ENCODE assay signal across 6 cellular contexts in the genomic region with DNA sequence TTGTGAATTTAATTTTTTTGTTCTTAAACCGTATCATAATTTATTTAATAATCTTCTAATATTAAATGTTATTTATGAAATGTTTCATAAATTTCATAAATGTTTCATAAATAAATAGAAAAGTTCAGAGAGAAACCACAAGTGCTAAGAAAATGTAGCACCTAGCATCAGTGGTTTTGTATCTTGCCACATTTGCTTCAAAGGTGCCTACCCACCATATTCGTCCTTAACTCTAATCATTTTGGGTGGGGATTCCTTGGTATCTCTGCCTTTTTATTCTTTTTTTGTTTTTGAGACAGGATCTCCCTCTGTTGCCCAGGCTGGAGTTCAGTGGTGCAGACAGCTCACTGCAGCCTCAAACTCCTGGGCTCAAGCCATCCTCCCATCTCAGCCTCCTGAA. TPM values are rescaled to one million over a fixed set of nuclear protein-coding genes. Genes with fewer than 3 reads are reported as not detected.
DNase-seq lines count a peak whose midpoint lies in the region; ATAC-seq, FAIRE-seq and TF ChIP-seq lines count a peak whose summit lies in the region.
"Not testable (repeated sequence)": the region's sequence is repeated elsewhere in the genome, so short reads cannot be mapped to it uniquely, and the experiment has no call there.

No MANE protein-coding gene starts in this region.

- H3K56ac ChIP-seq in H1 (replicated peaks; ENCODE audit: insufficient read length, low read depth, low read length): not testable (repeated sequence)

- not testable (repeated sequence) for H3K79me1 ChIP-seq in H1 (ENCODE audit: low read depth, low read length)

- not testable (repeated sequence) for H3K27me3 Mint-ChIP-seq in central memory CD8-positive, alpha-beta T cell; natural killer cell (ENCODE audit: low read depth in 2 of 2)

- not testable (repeated sequence) for H3K23ac ChIP-seq in H1 (ENCODE audit: insufficient read length)

- not testable (repeated sequence) for H3K27me3 ChIP-seq in H1 (replicated peaks in 1 of 4; ENCODE audit: control insufficient read depth in 3 of 4, extremely low read depth in 1 of 4, insufficient read depth in 3 of 4, low read length in 3 of 4); small intestine (ENCODE audit: control insufficient read depth in 2 of 2, insufficient read depth in 2 of 2, low read length in 2 of 2)

- not testable (repeated sequence) for TF ChIP-seq RAD21 in H1 (IDR thresholded peaks at IDR 0.05 in 1 of 2, conservative IDR thresholded peaks at IDR 0.05 in 1 of 2; ENCODE audit: low read depth in 2 of 2, low read length in 2 of 2)

- not testable (repeated sequence) for H2BK15ac ChIP-seq in H1 (ENCODE audit: low read length)

- H4K5ac ChIP-seq in H1 (ENCODE audit: insufficient read length, low read depth, low read length): not testable (repeated sequence)

- H3K27ac Mint-ChIP-seq in central memory CD8-positive, alpha-beta T cell (ENCODE audit: low read depth); natural killer cell: not testable (repeated sequence)

- H3K18ac ChIP-seq in H1 (ENCODE audit: extremely low read depth, low read length): not testable (repeated sequence)

- H3K4me1 Mint-ChIP-seq in central memory CD8-positive, alpha-beta T cell; natural killer cell: not testable (repeated sequence)

- H2BK120ac ChIP-seq in H1 (replicated peaks; ENCODE audit: low read depth, low read length): not testable (repeated sequence)

- TF ChIP-seq EP300 in H1 (IDR thresholded peaks at IDR 0.05; ENCODE audit: borderline replicate concordance in 1 of 2, low read depth in 2 of 2, low read length in 2 of 2): not testable (repeated sequence)

- H2BK5ac ChIP-seq in H1 (ENCODE audit: low read depth, low read length): not testable (repeated sequence)

- TF ChIP-seq POLR2A in H1 (IDR thresholded peaks at IDR 0.05; ENCODE audit: control extremely low read depth in 1 of 2, low read depth in 2 of 2, low read length in 2 of 2): not testable (repeated sequence)

- intact Hi-C loops in natural killer cell (cut with micrococcal nuclease): not testable (repeated sequence)

- not testable (repeated sequence) for H3K23me2 ChIP-seq in H1 (ENCODE audit: low read depth, low read length)

- peaks cover 16% of the 10 kb centered on the region for H3K36me3 Mint-ChIP-seq in central memory CD8-positive, alpha-beta T cell (ENCODE audit: insufficient read depth)
- H3K36me3 Mint-ChIP-seq in natural killer cell: not testable (repeated sequence)

- H4K91ac ChIP-seq in H1 (replicated peaks; ENCODE audit: insufficient read length, low read length): not testable (repeated sequence)

- not testable (repeated sequence) for H4K8ac ChIP-seq in H1 (ENCODE audit: extremely low read depth, insufficient read depth, low read length)

- not testable (repeated sequence) for H3K14ac ChIP-seq in H1 (ENCODE audit: insufficient read length)

- H3K4me1 ChIP-seq in H1 (replicated peaks in 1 of 4; ENCODE audit: control insufficient read depth in 3 of 4, insufficient read depth in 4 of 4, low read length in 3 of 4); small intestine (ENCODE audit: control insufficient read depth in 2 of 2, insufficient read depth in 1 of 2, low read depth in 1 of 2, low read length in 1 of 2): not testable (repeated sequence)

- H2BK12ac ChIP-seq in H1 (ENCODE audit: low read depth, low read length): not testable (repeated sequence)

- 78% methylated on average over 1 of the region's 2 CpGs; no CpG with 5 or more reads in 1 of the 2 experiments for WGBS in H1 (ENCODE audit: extremely low coverage in 1 of 2, insufficient coverage in 1 of 2, insufficient read length in 1 of 2, insufficient replicate concordance in 2 of 2, low coverage in 1 of 2, low lambda C conversion rate in 2 of 2, missing lambda C conversion rate in 1 of 2), 2 experiments
- 95 to 100% (median 97%) methylated on average over 1 of the region's 2 CpGs for WGBS in small intestine, 3 donors

- H3K9ac ChIP-seq in H1 (replicated peaks in 1 of 4; ENCODE audit: extremely low read depth in 1 of 4, low read depth in 3 of 4, low read length in 3 of 4): not testable (repeated sequence)

- FAIRE-seq in A204.1 (lab: Jason Lieb, UNC): peak; percentile 6
- FAIRE-seq in GM19239 (lab: Jason Lieb, UNC): peak; percentile 49
- peak; percentile 48 for FAIRE-seq in H1 (lab: Jason Lieb, UNC)
- peak; percentile 95 for FAIRE-seq in small intestine (lab: Jason Lieb, UNC)

- POLR2A ChIA-PET in H1 (lab: Charles Lee; ENCODE audit: partially characterized antibody): not testable (repeated sequence)

- not testable (repeated sequence) for H3K27ac ChIP-seq in H1 (ENCODE audit: low read depth, low read length); small intestine (ENCODE audit: low read depth in 1 of 2, low read length in 1 of 2)

- peak overlapping the region; percentile 13 for H3K4me3 Mint-ChIP-seq in central memory CD8-positive, alpha-beta T cell
- not testable (repeated sequence) for H3K4me3 Mint-ChIP-seq in natural killer cell

- not testable (repeated sequence) for H2BK20ac ChIP-seq in H1 (ENCODE audit: low read length)

- H3K79me2 ChIP-seq in H1 (ENCODE audit: control insufficient read depth in 1 of 2, insufficient read depth in 2 of 2, low read length in 2 of 2): not testable (repeated sequence)

- H3K4ac ChIP-seq in H1 (replicated peaks; ENCODE audit: insufficient read length, low read depth, low read length): not testable (repeated sequence)

- H2AFZ ChIP-seq in H1 (ENCODE audit: low read length): not testable (repeated sequence)

- H3K36me3 ChIP-seq in H1 (ENCODE audit: control insufficient read depth in 2 of 4, insufficient read depth in 4 of 4, low read length in 3 of 4); small intestine (ENCODE audit: control insufficient read depth in 2 of 2, insufficient read depth in 2 of 2, low read length in 2 of 2): not testable (repeated sequence)

- H3K9me3 ChIP-seq in H1 (ENCODE audit: insufficient read depth in 2 of 2, low read depth in 1 of 2, low read length in 1 of 2); small intestine (ENCODE audit: control insufficient read depth, low read depth): not testable (repeated sequence)

- not testable (repeated sequence) for TF ChIP-seq CTCF in H1 (IDR thresholded peaks at IDR 0.05; ENCODE audit: control extremely low read depth in 1 of 3, insufficient read depth in 1 of 3, low read depth in 1 of 3, low read length in 3 of 3); natural killer cell (IDR thresholded peaks at IDR 0.05)

- DNase-seq in GM19239 (ENCODE audit: insufficient read length, low spot score); central memory CD8-positive, alpha-beta T cell (ENCODE audit: low spot score in 2 of 2); H1 (ENCODE audit: low read depth in 1 of 2, low spot score in 2 of 2); natural killer cell; small intestine: not testable (repeated sequence)

- H3K9me3 Mint-ChIP-seq in central memory CD8-positive, alpha-beta T cell; natural killer cell: not testable (repeated sequence)

- peak; percentile 84 for ATAC-seq in central memory CD8-positive, alpha-beta T cell (replicated peaks; ENCODE audit: extremely low read depth, poor library complexity, severe bottlenecking)
- peak in 2 of 3 donors; percentile 42 to 51 for ATAC-seq in natural killer cell

- H3K4me3 ChIP-seq in H1 (ENCODE audit: extremely low read depth in 1 of 4, insufficient read depth in 2 of 4, low read depth in 3 of 4, low read length in 4 of 4); small intestine (ENCODE audit: low read depth in 1 of 2, low read length in 2 of 2): not testable (repeated sequence)

- CTCF ChIA-PET in H1 (lab: Charles Lee; ENCODE audit: partially characterized antibody): interaction anchor here (0.6 kb wide), 1 partner anchor 361 kb away, joined by 4 read pairs; no protein-coding TSS in a partner anchor

- not testable (repeated sequence) for H4K20me1 ChIP-seq in H1 (replicated peaks in 1 of 2; ENCODE audit: control insufficient read depth in 1 of 2, insufficient read depth in 2 of 2, low read length in 2 of 2)

- not testable (repeated sequence) for H2AK5ac ChIP-seq in H1 (ENCODE audit: low read depth, low read length)

- H3K4me2 ChIP-seq in H1 (ENCODE audit: insufficient read depth in 1 of 2, low read depth in 2 of 2, low read length in 2 of 2): not testable (repeated sequence)

RNA-seq across cellular contexts. Expression of gene WASHC2C, which starts 7.4 kb away (rescaled TPM):
- total RNA-seq in H1 (2021; fragmentation: NEBNext Ultra II Directional; extraction: Animal tissue kit (Norgen Biotek cat#: 25700)): 28.1 and 33.8 TPM in 2 replicates
- 7.0 and 8.0 TPM in 2 replicates for polyA plus RNA-seq in H1 (2011; rRNA removed)
- 14.8 TPM for polyA plus RNA-seq in H1 (2011; cell fraction: cytosol; rRNA removed)
- polyA plus RNA-seq in H1 (2011; cell fraction: nucleus; rRNA removed): 19.8 TPM
- polyA plus RNA-seq in H1 (2012, experiment 1 of 2): 16.3 to 23.9 TPM (median 19.7 TPM) in 4 replicates
- 2.0 TPM for polyA plus RNA-seq in H1 (2012, experiment 2 of 2)
- polyA plus RNA-seq in H1 (2013, experiment 1 of 2): 18.4 TPM
- polyA plus RNA-seq in H1 (2013, experiment 2 of 2): 16.5 TPM
- polyA minus RNA-seq in H1 (2011; rRNA and poly(A)+ RNA removed): 15.4 and 26.0 TPM in 2 replicates
- polyA minus RNA-seq in H1 (2011; cell fraction: cytosol; rRNA and poly(A)+ RNA removed): 18.4 TPM
- polyA minus RNA-seq in H1 (2011; cell fraction: nucleus; rRNA and poly(A)+ RNA removed): 16.3 TPM
- 10 to 100 TPM; 57.4 to 63.1 (median 57.8) TPM for total RNA-seq in natural killer cell
- polyA plus RNA-seq in small intestine: 10 to 100 TPM; 15.0 to 21.9 (median 19.5) TPM
